1 cellular context compared by ENCODE assay signal in the genomic region with DNA sequence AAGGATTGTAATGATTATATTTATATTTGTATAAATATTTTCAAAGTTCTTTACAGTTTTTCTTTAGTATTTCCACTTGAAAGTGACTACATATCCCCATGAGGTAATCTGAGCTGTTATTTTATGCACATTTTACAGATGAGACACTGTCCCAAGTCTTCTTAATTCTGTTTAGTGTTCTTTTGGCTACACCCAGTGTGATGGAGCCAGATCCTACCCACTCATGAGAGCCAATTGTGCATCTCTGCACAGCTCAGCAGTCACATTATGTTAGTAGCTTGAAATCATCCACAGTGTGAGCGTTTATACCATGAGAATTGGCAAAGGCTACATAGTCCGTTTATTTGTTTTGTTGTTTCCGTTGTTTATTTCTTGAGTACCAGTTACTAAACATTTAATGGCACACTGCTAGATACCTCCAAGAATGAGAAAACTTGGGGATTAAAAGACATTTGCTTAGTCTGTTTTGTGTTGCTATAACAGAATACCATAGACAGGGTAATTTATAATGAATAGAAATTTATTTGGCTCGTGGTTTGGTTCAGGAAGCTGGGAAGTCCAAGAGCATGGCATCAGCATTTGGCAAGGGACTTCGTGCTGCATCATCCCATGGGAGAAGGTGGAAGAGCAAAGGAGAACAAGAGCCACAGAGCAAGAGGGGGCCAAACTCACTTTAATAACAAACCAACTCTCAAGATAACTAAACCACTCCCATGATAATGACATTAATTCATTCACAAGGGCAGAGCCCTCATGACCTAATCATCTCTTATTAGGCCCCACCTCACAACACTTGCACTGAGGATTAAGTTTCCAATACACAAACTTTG.
TF ChIP-seq lines count a peak whose summit lies in the region.

No MANE protein-coding gene starts in this region.

TF ChIP-seq in SK-N-SH, 30 proteins besides CTCF, POLR2A, EP300 and RAD21 (continued from another document):
- TF ChIP-seq, protein P1, sequence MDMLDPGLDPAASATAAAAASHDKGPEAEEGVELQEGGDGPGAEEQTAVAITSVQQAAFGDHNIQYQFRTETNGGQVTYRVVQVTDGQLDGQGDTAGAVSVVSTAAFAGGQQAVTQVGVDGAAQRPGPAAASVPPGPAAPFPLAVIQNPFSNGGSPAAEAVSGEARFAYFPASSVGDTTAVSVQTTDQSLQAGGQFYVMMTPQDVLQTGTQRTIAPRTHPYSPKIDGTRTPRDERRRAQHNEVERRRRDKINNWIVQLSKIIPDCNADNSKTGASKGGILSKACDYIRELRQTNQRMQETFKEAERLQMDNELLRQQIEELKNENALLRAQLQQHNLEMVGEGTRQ (IDR thresholded peaks at IDR 0.05; ENCODE audit: borderline replicate concordance, low read depth, low read length) = no peak
- no peak; the same call in 1 of the 2 replicates for TF ChIP-seq FOSL2 (IDR thresholded peaks at IDR 0.05; ENCODE audit: borderline replicate concordance, low read depth)
- TF ChIP-seq POLR2AphosphoS5 (IDR thresholded peaks at IDR 0.05; ENCODE audit: low read depth, low read length) = no peak; the same call in 1 of the 2 replicates
- no peak for TF ChIP-seq TEAD4 (IDR thresholded peaks at IDR 0.05; ENCODE audit: borderline replicate concordance, insufficient read depth)
- TF ChIP-seq NFIC (IDR thresholded peaks at IDR 0.05; ENCODE audit: borderline replicate concordance) = peak; percentile 95
- TF ChIP-seq ZBTB33 (IDR thresholded peaks at IDR 0.05; ENCODE audit: borderline replicate concordance, low read depth) = no peak
- 0 out of 2 replicates have a peak, but pooled peaks have one; percentile 28 for TF ChIP-seq SIN3A (IDR thresholded peaks at IDR 0.05; ENCODE audit: borderline replicate concordance, low read depth, low read length)
- TF ChIP-seq NRF1 (IDR thresholded peaks at IDR 0.05; ENCODE audit: low read depth, low read length) = no peak
- no peak for TF ChIP-seq RCOR1 (IDR thresholded peaks at IDR 0.05; ENCODE audit: low read length)
- TF ChIP-seq RXRA (IDR thresholded peaks at IDR 0.05; ENCODE audit: borderline replicate concordance, low read depth) = 0 out of 2 replicates have a peak, but pooled peaks have one; percentile 13
- TF ChIP-seq RFX5 (IDR thresholded peaks at IDR 0.05; ENCODE audit: low read length) = no peak
- no peak for TF ChIP-seq SMC3 (IDR thresholded peaks at IDR 0.05; ENCODE audit: low read depth, low read length)
- TF ChIP-seq ELF1 (IDR thresholded peaks at IDR 0.05) = no peak
- no peak for TF ChIP-seq FOXJ3 (CRISPR knock-in tag; IDR thresholded peaks at IDR 0.05)
- TF ChIP-seq YY1 (IDR thresholded peaks at IDR 0.05; ENCODE audit: low read depth) = no peak
- no peak for TF ChIP-seq MEF2A (IDR thresholded peaks at IDR 0.05; ENCODE audit: borderline replicate concordance, low read depth)
- TF ChIP-seq, protein P2, sequence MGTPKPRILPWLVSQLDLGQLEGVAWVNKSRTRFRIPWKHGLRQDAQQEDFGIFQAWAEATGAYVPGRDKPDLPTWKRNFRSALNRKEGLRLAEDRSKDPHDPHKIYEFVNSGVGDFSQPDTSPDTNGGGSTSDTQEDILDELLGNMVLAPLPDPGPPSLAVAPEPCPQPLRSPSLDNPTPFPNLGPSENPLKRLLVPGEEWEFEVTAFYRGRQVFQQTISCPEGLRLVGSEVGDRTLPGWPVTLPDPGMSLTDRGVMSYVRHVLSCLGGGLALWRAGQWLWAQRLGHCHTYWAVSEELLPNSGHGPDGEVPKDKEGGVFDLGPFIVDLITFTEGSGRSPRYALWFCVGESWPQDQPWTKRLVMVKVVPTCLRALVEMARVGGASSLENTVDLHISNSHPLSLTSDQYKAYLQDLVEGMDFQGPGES (IDR thresholded peaks at IDR 0.05; ENCODE audit: low read depth, low read length) = no peak
- TF ChIP-seq, protein P3, sequence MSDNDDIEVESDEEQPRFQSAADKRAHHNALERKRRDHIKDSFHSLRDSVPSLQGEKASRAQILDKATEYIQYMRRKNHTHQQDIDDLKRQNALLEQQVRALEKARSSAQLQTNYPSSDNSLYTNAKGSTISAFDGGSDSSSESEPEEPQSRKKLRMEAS (IDR thresholded peaks at IDR 0.05; ENCODE audit: low read depth) = peak; percentile 67
- TF ChIP-seq CHD2 (IDR thresholded peaks at IDR 0.05; ENCODE audit: low read length, partially characterized antibody) = no peak
- TF ChIP-seq, protein P4, sequence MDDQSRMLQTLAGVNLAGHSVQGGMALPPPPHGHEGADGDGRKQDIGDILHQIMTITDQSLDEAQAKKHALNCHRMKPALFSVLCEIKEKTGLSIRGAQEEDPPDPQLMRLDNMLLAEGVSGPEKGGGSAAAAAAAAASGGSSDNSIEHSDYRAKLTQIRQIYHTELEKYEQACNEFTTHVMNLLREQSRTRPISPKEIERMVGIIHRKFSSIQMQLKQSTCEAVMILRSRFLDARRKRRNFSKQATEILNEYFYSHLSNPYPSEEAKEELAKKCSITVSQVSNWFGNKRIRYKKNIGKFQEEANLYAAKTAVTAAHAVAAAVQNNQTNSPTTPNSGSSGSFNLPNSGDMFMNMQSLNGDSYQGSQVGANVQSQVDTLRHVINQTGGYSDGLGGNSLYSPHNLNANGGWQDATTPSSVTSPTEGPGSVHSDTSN (IDR thresholded peaks at IDR 0.05) = peak; percentile 71
- TF ChIP-seq USF1 (IDR thresholded peaks at IDR 0.05; ENCODE audit: borderline replicate concordance, low read depth) = no peak
- TF ChIP-seq EZH2phosphoT487 (IDR thresholded peaks at IDR 0.05; ENCODE audit: borderline replicate concordance, low read depth) = no peak
- TF ChIP-seq JUND (IDR thresholded peaks at IDR 0.05) = peak; percentile 52
- TF ChIP-seq GABPA (IDR thresholded peaks at IDR 0.05; ENCODE audit: low read depth) = no peak
- TF ChIP-seq TAF1 (IDR thresholded peaks at IDR 0.05; ENCODE audit: borderline replicate concordance, low read depth, low read length) = no peak
- no peak for TF ChIP-seq MXI1 (IDR thresholded peaks at IDR 0.05; ENCODE audit: low read depth, low read length)
